31 cellular contexts compared by ENCODE assay signal in genomic region chr16:79864032-79864780, GRCh38.
"Had no signal": no experiment of that assay in that cellular context is flagged by ENCODE, and none has a peak within 500 bp of the region (broad histone marks: within the 10 kb centered on the region; RNA-seq: fewer than 3 reads in every experiment).

No MANE protein-coding gene starts in this region.

- H3K27ac ChIP-seq: ascending aorta, breast epithelium, cardiac muscle cell, colonic mucosa, epithelial cell of prostate, heart left ventricle had no signal

- H3K4me3 ChIP-seq: ascending aorta, breast epithelium, cardiac muscle cell, colonic mucosa, heart left ventricle had no signal

- FAIRE-seq: endometrium, endothelial cell of umbilical vein, frontal cortex had no signal

- H3K36me3 Mint-ChIP-seq: activated naive CD4-positive, alpha-beta T cell treated with anti-CD3 and anti-CD28 coated beads, Interleukin-2, amount 10 ng/mL, durations not matched to agents 7 days and 5 days; activated naive CD4-positive, alpha-beta T cell treated with anti-CD3 and anti-CD28 coated beads, Interleukin-2, amount 50 U/mL, for 72 hours; activated naive CD8-positive, alpha-beta T cell treated with anti-CD3 and anti-CD28 coated beads, Interleukin-2, amount 10 ng/mL, durations not matched to agents 7 days and 5 days; brain had no signal

- H3K36me3 ChIP-seq: ascending aorta, breast epithelium, cardiac muscle cell, colonic mucosa, heart left ventricle had no signal

- ATAC-seq: activated CD4-positive, alpha-beta T cell treated with anti-CD3 and anti-CD28 coated beads for 36 hours; activated naive CD4-positive, alpha-beta T cell treated with anti-CD3 and anti-CD28 coated beads, Interleukin-2, amount 50 U/mL, for 72 hours; activated T-cell treated with anti-CD3 and anti-CD28 coated beads, Interleukin-2, amount 50 U/mL, for 72 hours; heart left ventricle; T-helper 17 cell had no signal

- H3K27ac Mint-ChIP-seq: activated CD4-positive, alpha-beta memory T cell treated with anti-CD3 and anti-CD28 coated beads, Interleukin-2, amount 10 ng/mL, durations not matched to agents 7 days and 5 days; activated CD4-positive, alpha-beta T cell treated with anti-CD3 and anti-CD28 coated beads for 36 hours; activated CD4-positive, alpha-beta T cell treated with anti-CD3 and anti-CD28 coated beads, Interleukin-2, amount 10 ng/mL, durations not matched to agents 24 days and 14 days; activated naive CD4-positive, alpha-beta T cell treated with anti-CD3 and anti-CD28 coated beads, Interleukin-2, amount 10 ng/mL, durations not matched to agents 7 days and 5 days; activated naive CD4-positive, alpha-beta T cell treated with anti-CD3 and anti-CD28 coated beads, Interleukin-2, amount 50 U/mL, for 72 hours; activated naive CD8-positive, alpha-beta T cell treated with anti-CD3 and anti-CD28 coated beads, Interleukin-2, amount 10 ng/mL, durations not matched to agents 7 days and 5 days; activated T-cell treated with anti-CD3 and anti-CD28 coated beads, Interleukin-2, amount 50 U/mL, for 24 hours; activated T-cell treated with anti-CD3 and anti-CD28 coated beads, Interleukin-2, amount 50 U/mL, for 72 hours; activated T-helper 2 cell treated with anti-CD3 and anti-CD28 coated beads, Interferon-gamma antibody, Interleukin-2, Interleukin-4, amounts not matched to agents 10 μg/mL and 5 μg/mL and 100 μg/mL, durations not matched to agents 14 hours and 24 hours and 36 hours; brain; T-helper 17 cell; T-helper 2 cell treated with Interferon-gamma antibody and Interleukin-4, amounts not matched to agents 5 μg/mL and 100 μg/mL, for 36 hours had no signal

- H3K4me3 Mint-ChIP-seq: activated CD4-positive, alpha-beta memory T cell treated with anti-CD3 and anti-CD28 coated beads, Interleukin-2, amount 10 ng/mL, durations not matched to agents 7 days and 5 days; activated CD4-positive, alpha-beta T cell treated with anti-CD3 and anti-CD28 coated beads for 36 hours; activated CD4-positive, alpha-beta T cell treated with anti-CD3 and anti-CD28 coated beads, Interleukin-2, amount 10 ng/mL, durations not matched to agents 24 days and 14 days; activated naive CD4-positive, alpha-beta T cell treated with anti-CD3 and anti-CD28 coated beads, Interleukin-2, amount 10 ng/mL, durations not matched to agents 7 days and 5 days; activated naive CD8-positive, alpha-beta T cell treated with anti-CD3 and anti-CD28 coated beads, Interleukin-2, amount 10 ng/mL, durations not matched to agents 7 days and 5 days; activated T-cell treated with anti-CD3 and anti-CD28 coated beads, Interleukin-2, amount 50 U/mL, for 24 hours; activated T-cell treated with anti-CD3 and anti-CD28 coated beads, Interleukin-2, amount 50 U/mL, for 72 hours; brain; T-helper 17 cell; T-helper 2 cell treated with Interferon-gamma antibody and Interleukin-4, amounts not matched to agents 5 μg/mL and 100 μg/mL, for 36 hours had no signal

- H3K4me1 ChIP-seq: ascending aorta, breast epithelium, colonic mucosa, heart left ventricle had no signal

- H3K9me3 Mint-ChIP-seq: activated CD4-positive, alpha-beta T cell treated with anti-CD3 and anti-CD28 coated beads, Interleukin-2, amount 10 ng/mL, durations not matched to agents 24 days and 14 days; activated naive CD4-positive, alpha-beta T cell treated with anti-CD3 and anti-CD28 coated beads, Interleukin-2, amount 10 ng/mL, durations not matched to agents 7 days and 5 days; activated T-cell treated with anti-CD3 and anti-CD28 coated beads, Interleukin-2, amount 50 U/mL, for 24 hours; activated T-cell treated with anti-CD3 and anti-CD28 coated beads, Interleukin-2, amount 50 U/mL, for 72 hours; activated T-helper 2 cell treated with anti-CD3 and anti-CD28 coated beads, Interferon-gamma antibody, Interleukin-2, Interleukin-4, amounts not matched to agents 10 μg/mL and 5 μg/mL and 100 μg/mL, durations not matched to agents 14 hours and 24 hours and 36 hours; T-helper 2 cell treated with Interferon-gamma antibody and Interleukin-4, amounts not matched to agents 5 μg/mL and 100 μg/mL, for 36 hours had no signal

- H3K27me3 ChIP-seq: ascending aorta, breast epithelium, colonic mucosa, heart left ventricle had no signal

- H3K4me1 Mint-ChIP-seq: activated CD4-positive, alpha-beta memory T cell treated with anti-CD3 and anti-CD28 coated beads, Interleukin-2, amount 10 ng/mL, durations not matched to agents 7 days and 5 days; activated CD4-positive, alpha-beta T cell treated with anti-CD3 and anti-CD28 coated beads for 36 hours; activated CD4-positive, alpha-beta T cell treated with anti-CD3 and anti-CD28 coated beads, Interleukin-2, amount 10 ng/mL, durations not matched to agents 24 days and 14 days; activated naive CD4-positive, alpha-beta T cell treated with anti-CD3 and anti-CD28 coated beads, Interleukin-2, amount 10 ng/mL, durations not matched to agents 7 days and 5 days; activated naive CD8-positive, alpha-beta T cell treated with anti-CD3 and anti-CD28 coated beads, Interleukin-2, amount 10 ng/mL, durations not matched to agents 7 days and 5 days; brain had no signal

- DNase-seq: activated CD4-positive, alpha-beta memory T cell treated with anti-CD3 and anti-CD28 coated beads, Interleukin-2, amount 10 ng/mL, durations not matched to agents 7 days and 5 days; activated CD4-positive, alpha-beta T cell treated with anti-CD3 and anti-CD28 coated beads for 36 hours; activated CD4-positive, alpha-beta T cell treated with anti-CD3 and anti-CD28 coated beads, Interleukin-2, amount 10 ng/mL, durations not matched to agents 24 days and 14 days; activated CD4-positive, CD25-positive, alpha-beta regulatory T cell; activated CD4-positive, CD25-positive, alpha-beta regulatory T cell treated with anti-CD3 and anti-CD28 coated beads, Interleukin-2, amount 50 U/mL, for 72 hours; activated CD8-positive, alpha-beta memory T cell treated with anti-CD3 and anti-CD28 coated beads, Interleukin-2, amount 50 U/mL, for 48 hours; activated effector memory CD4-positive, alpha-beta T cell treated with anti-CD3 and anti-CD28 coated beads, Interleukin-2, amount 50 U/mL, for 16 hours; activated naive CD4-positive, alpha-beta T cell; activated naive CD4-positive, alpha-beta T cell treated with anti-CD3 and anti-CD28 coated beads, Interleukin-2, amount 10 ng/mL, durations not matched to agents 7 days and 5 days; activated naive CD8-positive, alpha-beta T cell treated with anti-CD3 and anti-CD28 coated beads, Interleukin-2, amount 10 ng/mL, durations not matched to agents 7 days and 5 days; activated T-cell treated with anti-CD3 and anti-CD28 coated beads for 4 hours; activated T-cell treated with anti-CD3 and anti-CD28 coated beads, Interleukin-2, amount 50 U/mL, for 24 hours; activated T-cell treated with anti-CD3 and anti-CD28 coated beads, Interleukin-2, amount 50 U/mL, for 72 hours; central memory CD4-positive, alpha-beta T cell; colonic mucosa; effector CD8-positive, alpha-beta T cell; foreskin fibroblast; heart left ventricle; T-helper 17 cell; T1000 had no signal

- H3K9me3 ChIP-seq: ascending aorta, breast epithelium, colonic mucosa, heart left ventricle had no signal

- H3K27me3 Mint-ChIP-seq: activated naive CD8-positive, alpha-beta T cell treated with anti-CD3 and anti-CD28 coated beads, Interleukin-2, amount 10 ng/mL, durations not matched to agents 7 days and 5 days had no signal
